ENCODE assay signal across 8 cellular contexts in the genomic region with DNA sequence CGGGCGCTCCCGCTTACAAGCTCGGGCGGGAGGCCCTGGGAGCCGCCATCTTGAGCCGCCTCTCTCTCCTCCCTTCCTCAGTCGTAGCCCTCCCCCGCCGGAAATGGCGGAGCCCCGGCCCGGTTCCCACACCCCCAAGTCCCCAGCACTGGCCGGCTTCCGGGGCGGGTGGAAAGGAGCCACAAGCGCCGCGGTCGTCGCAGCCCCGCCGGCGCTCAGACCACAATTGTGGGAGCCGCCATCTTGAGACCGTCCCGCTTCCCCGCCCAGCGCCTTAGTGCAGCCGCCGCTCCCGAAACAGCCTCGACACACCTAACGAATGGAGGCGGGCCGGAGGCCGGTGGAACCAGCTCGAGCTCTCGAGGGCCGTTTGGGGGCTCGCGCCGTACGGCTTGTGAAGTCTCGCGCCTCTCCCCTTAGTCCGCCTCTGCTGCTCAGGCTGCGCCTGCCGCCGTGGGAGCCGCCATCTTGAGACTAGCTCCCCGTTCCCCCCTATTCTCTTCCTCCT. TPM values are rescaled to one million over a fixed set of nuclear protein-coding genes. Genes with fewer than 3 reads are reported as not detected.
A peak's percentile ranks its signal among the peaks of the same experiment; 100 is the strongest.
DNase-seq lines count a peak whose midpoint lies in the region; ATAC-seq and TF ChIP-seq lines count a peak whose summit lies in the region.

No MANE protein-coding gene starts in this region.

- peak in 1 of 2 donors; percentile 74 for TF ChIP-seq POLR2A in adrenal gland (IDR thresholded peaks at IDR 0.05)
- TF ChIP-seq POLR2A in prostate gland (IDR thresholded peaks at IDR 0.05) = peak; percentile 71

- peak; percentile 75 to 82 for ATAC-seq in left cardiac atrium

- H3K4me3 ChIP-seq in HFF-Myc (replicated peaks; ENCODE audit: low read depth, low read length) = peak overlapping the region; percentile 73
- H3K4me3 ChIP-seq in adrenal gland = peak overlapping the region; percentile 73 to 86 (median 80)
- H3K4me3 ChIP-seq in prostate gland = peak overlapping the region; percentile 55 to 60

- 0 to 9% (median 4%) methylated on average over 2 to 52 of the region's 52 CpGs for WGBS in adrenal gland, 4 donors
- 0% methylated on average over 11 of the region's 52 CpGs for WGBS in prostate gland

- TF ChIP-seq CTCF in HFF-Myc (IDR thresholded peaks at IDR 0.05; ENCODE audit: low read depth, low read length, missing control alignments) (no peak), adrenal gland (IDR thresholded peaks at IDR 0.05) (no peak), prostate gland (IDR thresholded peaks at IDR 0.05) (no peak)

- DNase-seq in GM04503 (ENCODE audit: low read depth) (peak; percentile 39), HFF-Myc (ENCODE audit: extremely low read depth, low read depth) (no peak), NCI-H1092 (lab: John Stamatoyannopoulos, UW) (peak; percentile 73), T follicular helper cell (ENCODE audit: low read depth) (peak; percentile 86), adrenal gland (peak; percentile 86 to 96 (median 93)), left cardiac atrium (peak; percentile 92), prostate gland (ENCODE audit: low spot score) (peak; percentile 78), ureter (ENCODE audit: low spot score) (peak; percentile 94)

- H3K27me3 ChIP-seq in adrenal gland = no peaks in the 10 kb centered on the region
- no peaks in the 10 kb centered on the region for H3K27me3 ChIP-seq in prostate gland (replicated peaks; ENCODE audit: insufficient read depth)

- H3K36me3 ChIP-seq in adrenal gland (replicated peaks in 1 of 2) = no peaks in the 10 kb centered on the region
- H3K36me3 ChIP-seq in prostate gland = no peaks in the 10 kb centered on the region

- intact Hi-C loops in adrenal gland (cut with DNase I) = no loop called here
- intact Hi-C loops in left cardiac atrium (cut with DNase I) = no loop called here
- intact Hi-C loops in prostate gland (cut with DNase I) = no loop called here

- peak overlapping the region; percentile 93 to 99 (median 98) for H3K27ac ChIP-seq in adrenal gland
- peak overlapping the region; percentile 98 for H3K27ac ChIP-seq in prostate gland

- H3K9me3 ChIP-seq in adrenal gland (replicated peaks in 1 of 3) (no peaks in the 10 kb centered on the region), prostate gland (no peaks in the 10 kb centered on the region)

- H3K4me1 ChIP-seq in adrenal gland (replicated peaks in 1 of 2) (peaks cover 24 to 52% of the 10 kb centered on the region in 2 donors), prostate gland (replicated peaks) (no peaks in the 10 kb centered on the region)

RNA-seq across cellular contexts. Expression of a gene that starts 0.4 kb away (rescaled TPM):
- 10 to 100 TPM; 43.8 to 77.1 (median 58.8) TPM for total RNA-seq in adrenal gland
- polyA plus RNA-seq in adrenal gland = 10 to 100 TPM; 15.3 to 32.7 (median 19.6) TPM
- total RNA-seq in left cardiac atrium = 10 to 100 TPM; 30.4 to 35.7 TPM
- 100 to 1,000 TPM in 1 of 2 donors, 10 to 100 TPM in 1; 67.7 to 115 TPM for total RNA-seq in prostate gland
- 73.9 TPM for total RNA-seq in ureter

RNA-seq across cellular contexts. Expression of a gene that starts 1.4 kb away (rescaled TPM):
- total RNA-seq in adrenal gland (10 to 100 TPM in 7 of 8 donors, 1 to 10 TPM in 1; 5.7 to 29.2 (median 17.1) TPM), left cardiac atrium (1 to 10 TPM; 7.7 to 9.2 TPM), prostate gland (10 to 100 TPM; 16.9 to 18.2 TPM), ureter (12.8 TPM)
- polyA plus RNA-seq in adrenal gland = 1 to 10 TPM; 4.0 to 6.8 (median 5.3) TPM

RNA-seq across cellular contexts. Expression of a gene that starts 26.7 kb away (rescaled TPM):
- 10 to 100 TPM; 15.5 to 37.4 (median 26.4) TPM for total RNA-seq in adrenal gland
- polyA plus RNA-seq in adrenal gland = 10 to 100 TPM in 2 of 3 donors, 1 to 10 TPM in 1; 5.4 to 69.6 (median 27.6) TPM
- 10 to 100 TPM; 14.7 to 14.8 TPM for total RNA-seq in left cardiac atrium
- total RNA-seq in prostate gland = 1 to 10 TPM; 2.4 to 4.4 TPM
- total RNA-seq in ureter = 7.4 TPM

RNA-seq across cellular contexts. Expression of a gene that starts 36.3 kb away (rescaled TPM):
- total RNA-seq in adrenal gland (100 to 1,000 TPM in 3 of 8 donors, 10 to 100 TPM in 5; 60.0 to 159 (median 93.6) TPM), left cardiac atrium (10 to 100 TPM; 67.4 to 81.4 TPM), prostate gland (10 to 100 TPM; 47.5 to 64.9 TPM), ureter (83.7 TPM)
- 100 to 1,000 TPM; 121 to 287 (median 228) TPM for polyA plus RNA-seq in adrenal gland

RNA-seq across cellular contexts. Expression of a gene that starts 45.1 kb away (rescaled TPM):
- total RNA-seq in adrenal gland (10 to 100 TPM; 22.7 to 67.8 (median 46.0) TPM), left cardiac atrium (10 to 100 TPM; 19.3 to 20.4 TPM), prostate gland (10 to 100 TPM; 11.9 to 41.1 TPM), ureter (43.7 TPM)
- polyA plus RNA-seq in adrenal gland = 100 to 1,000 TPM in 2 of 3 donors, 1 to 10 TPM in 1; 1.5 to 316 (median 118) TPM
